Comparison of ENCODE assay signal across 17 cellular contexts in the genomic region with DNA sequence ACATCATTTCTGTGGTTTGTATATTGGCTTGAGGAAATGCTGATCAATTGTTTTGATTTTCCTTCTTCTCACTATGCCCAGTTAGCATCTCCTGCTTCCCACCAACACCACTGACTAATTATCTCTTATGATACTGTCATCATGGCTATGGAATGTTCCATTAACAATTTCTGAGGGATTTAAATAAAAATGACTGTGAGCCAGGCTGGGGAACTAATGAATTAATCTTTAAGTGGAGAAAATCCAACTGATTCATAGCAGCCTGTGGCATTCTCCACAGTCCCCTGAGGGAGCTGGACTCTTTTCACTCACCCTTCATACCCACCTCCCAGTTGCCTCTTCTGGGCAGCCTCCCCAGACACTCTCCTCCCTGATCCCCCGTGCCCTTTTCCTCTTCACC.
A peak's percentile ranks its signal among the peaks of the same experiment; 100 is the strongest.
DNase-seq lines count a peak whose midpoint lies in the region; ATAC-seq, FAIRE-seq and TF ChIP-seq lines count a peak whose summit lies in the region.
"Had no signal": no experiment of that assay in that cellular context is flagged by ENCODE, and none has a peak within 500 bp of the region (broad histone marks: within the 10 kb centered on the region; RNA-seq: fewer than 3 reads in every experiment).

No MANE protein-coding gene starts in this region.

- no peak overlapping the region for H3K9ac ChIP-seq in astrocyte (ENCODE audit: low read length)

- H3K9me3 ChIP-seq in HEK293 (ENCODE audit: control insufficient read depth, insufficient read depth, low read depth, low read length) (no peaks in the 10 kb centered on the region), astrocyte (ENCODE audit: insufficient read depth, low read depth, low read length) (no peaks in the 10 kb centered on the region)
- H3K9me3 ChIP-seq in CD8-positive, alpha-beta T cell (ENCODE audit: low read length): no peaks in the 10 kb centered on the region

- peak; percentile 70 for DNase-seq in astrocyte (ENCODE audit: low read depth)
- peak; percentile 54 to 76 for DNase-seq in foreskin keratinocyte
- no peak for DNase-seq in CD8-positive, alpha-beta T cell
- no peak for DNase-seq in NCI-H146 (lab: John Stamatoyannopoulos, UW)
- DNase-seq: C1 segment of cervical spinal cord, COR-L47, DMS153, NCI-H1436 treated with DMSO at 0.1 percent for 48 hours, NCI-H226, NCI-H526 treated with DMSO at 0.1 percent for 48 hours had no signal

- ATAC-seq in foreskin keratinocyte (peak; percentile 48), GM18907 (IDR thresholded peaks at IDR 0.05; ENCODE audit: unreplicated experiment) (no peak), GM21576 (IDR thresholded peaks at IDR 0.05; ENCODE audit: unreplicated experiment) (no peak)
- ATAC-seq in CD8-positive, alpha-beta T cell: no peak
- ATAC-seq: GM12878, HCT116 had no signal

- POLR2A ChIA-PET in HEK293 (lab: Yijun Ruan, JAX): no interaction called here
- POLR2A ChIA-PET in CD8-positive, alpha-beta T cell (lab: Charles Lee): no interaction called here

- CTCF ChIA-PET in HEK293 (lab: Yijun Ruan, JAX): interaction anchor here (1.4 kb wide), 1 partner anchor 11 kb away, joined by 6 read pairs; no protein-coding TSS in a partner anchor
- CTCF ChIA-PET in CD8-positive, alpha-beta T cell (lab: Charles Lee): no interaction called here

- FAIRE-seq in astrocyte (lab: Jason Lieb, UNC): no peak
- FAIRE-seq: GM12878, GM18507 had no signal

- no peaks in the 10 kb centered on the region for H3K79me2 ChIP-seq in astrocyte (ENCODE audit: insufficient read depth, low read length)

- H3K4me2 ChIP-seq in astrocyte (ENCODE audit: low read length): no peak overlapping the region

- H3K27ac ChIP-seq in HEK293 (ENCODE audit: extremely low read depth, low read depth, low read length) (no peak overlapping the region), astrocyte (ENCODE audit: low read depth, low read length) (peak overlapping the region; percentile 7), foreskin keratinocyte (peak overlapping the region; percentile 29)
- no peak overlapping the region for H3K27ac ChIP-seq in CD8-positive, alpha-beta T cell (ENCODE audit: low read depth, low read length)

- H3K27me3 Mint-ChIP-seq in astrocyte (ENCODE audit: low read depth, unreplicated experiment): peaks cover 7% of the 10 kb centered on the region
- H3K27me3 Mint-ChIP-seq in CD8-positive, alpha-beta T cell (ENCODE audit: low read depth): peaks cover 7% of the 10 kb centered on the region

- H4K20me1 ChIP-seq in astrocyte (ENCODE audit: insufficient read depth, low read length): no peaks in the 10 kb centered on the region

- H3K4me3 Mint-ChIP-seq in astrocyte (ENCODE audit: unreplicated experiment): no peak overlapping the region
- H3K4me3 Mint-ChIP-seq in CD8-positive, alpha-beta T cell: no peak overlapping the region
- H3K4me3 Mint-ChIP-seq: IgD-negative memory B cell had no signal

- H3K27ac Mint-ChIP-seq in astrocyte (ENCODE audit: unreplicated experiment): peak overlapping the region; percentile 11
- no peak overlapping the region for H3K27ac Mint-ChIP-seq in CD8-positive, alpha-beta T cell
- H3K27ac Mint-ChIP-seq: IgD-negative memory B cell had no signal

- H3K36me3 Mint-ChIP-seq in astrocyte (ENCODE audit: low read depth, unreplicated experiment): no peaks in the 10 kb centered on the region
- H3K36me3 Mint-ChIP-seq in CD8-positive, alpha-beta T cell: no peaks in the 10 kb centered on the region
- H3K36me3 Mint-ChIP-seq: IgD-negative memory B cell had no signal

- peaks cover 34% of the 10 kb centered on the region for H3K4me1 Mint-ChIP-seq in astrocyte (ENCODE audit: low read depth, unreplicated experiment)
- no peaks in the 10 kb centered on the region for H3K4me1 Mint-ChIP-seq in CD8-positive, alpha-beta T cell (ENCODE audit: low read depth)
- H3K4me1 Mint-ChIP-seq: IgD-negative memory B cell had no signal

- H3K27me3 ChIP-seq in astrocyte (ENCODE audit: insufficient read depth, low read length) (no peaks in the 10 kb centered on the region), foreskin keratinocyte (peaks cover 16% of the 10 kb centered on the region)
- no peaks in the 10 kb centered on the region for H3K27me3 ChIP-seq in CD8-positive, alpha-beta T cell (ENCODE audit: insufficient read depth, low read length)

- TF ChIP-seq CTCF in HEK293 (tag by site-specific recombination; IDR thresholded peaks at IDR 0.05): no peak
- no peak for TF ChIP-seq CTCF in astrocyte (IDR thresholded peaks at IDR 0.05; ENCODE audit: insufficient read depth, low read depth, low read length)
- TF ChIP-seq CTCF in foreskin keratinocyte (conservative IDR thresholded peaks at IDR 0.05): no peak
- no peak for TF ChIP-seq CTCF in CD8-positive, alpha-beta T cell (IDR thresholded peaks at IDR 0.05)

- H3K4me1 ChIP-seq in HEK293 (ENCODE audit: control insufficient read depth, insufficient read depth, low read length) (peaks cover 4% of the 10 kb centered on the region), astrocyte (ENCODE audit: insufficient read depth, low read length) (peaks cover 19% of the 10 kb centered on the region), foreskin keratinocyte (peaks cover 32% of the 10 kb centered on the region)
- H3K4me1 ChIP-seq in CD8-positive, alpha-beta T cell (ENCODE audit: insufficient read depth, low read length): no peaks in the 10 kb centered on the region

- H3K9me3 Mint-ChIP-seq in astrocyte (ENCODE audit: unreplicated experiment): no peaks in the 10 kb centered on the region
- no peaks in the 10 kb centered on the region for H3K9me3 Mint-ChIP-seq in CD8-positive, alpha-beta T cell
- H3K9me3 Mint-ChIP-seq: IgD-negative memory B cell had no signal

- no peak overlapping the region for H2AFZ ChIP-seq in astrocyte (ENCODE audit: low read depth, low read length)

- H3K36me3 ChIP-seq in HEK293 (ENCODE audit: control insufficient read depth in 2 of 2, insufficient read depth in 1 of 2, low read length in 2 of 2): no peaks in the 10 kb centered on the region
- no peaks in the 10 kb centered on the region for H3K36me3 ChIP-seq in astrocyte (ENCODE audit: insufficient read depth, low read length)
- no peaks in the 10 kb centered on the region for H3K36me3 ChIP-seq in CD8-positive, alpha-beta T cell (ENCODE audit: insufficient read depth, low read length)

- intact Hi-C loops in CD8-positive, alpha-beta T cell (cut with DNase I, micrococcal nuclease): no loop called here

- H3K4me3 ChIP-seq in HEK293 (ENCODE audit: low read depth, low read length): no peak overlapping the region
- H3K4me3 ChIP-seq in astrocyte (ENCODE audit: insufficient read depth, low read depth, low read length): no peak overlapping the region
- no peak overlapping the region for H3K4me3 ChIP-seq in CD8-positive, alpha-beta T cell (ENCODE audit: low read depth, low read length)
- H3K4me3 ChIP-seq: GM12878 had no signal

TF ChIP-seq in HEK293, 187 proteins besides CTCF, POLR2A, EP300 and RAD21:
- no peak for TF ChIP-seq ZNF558 (tag by site-specific recombination; IDR thresholded peaks at IDR 0.05)
- TF ChIP-seq, protein P1, sequence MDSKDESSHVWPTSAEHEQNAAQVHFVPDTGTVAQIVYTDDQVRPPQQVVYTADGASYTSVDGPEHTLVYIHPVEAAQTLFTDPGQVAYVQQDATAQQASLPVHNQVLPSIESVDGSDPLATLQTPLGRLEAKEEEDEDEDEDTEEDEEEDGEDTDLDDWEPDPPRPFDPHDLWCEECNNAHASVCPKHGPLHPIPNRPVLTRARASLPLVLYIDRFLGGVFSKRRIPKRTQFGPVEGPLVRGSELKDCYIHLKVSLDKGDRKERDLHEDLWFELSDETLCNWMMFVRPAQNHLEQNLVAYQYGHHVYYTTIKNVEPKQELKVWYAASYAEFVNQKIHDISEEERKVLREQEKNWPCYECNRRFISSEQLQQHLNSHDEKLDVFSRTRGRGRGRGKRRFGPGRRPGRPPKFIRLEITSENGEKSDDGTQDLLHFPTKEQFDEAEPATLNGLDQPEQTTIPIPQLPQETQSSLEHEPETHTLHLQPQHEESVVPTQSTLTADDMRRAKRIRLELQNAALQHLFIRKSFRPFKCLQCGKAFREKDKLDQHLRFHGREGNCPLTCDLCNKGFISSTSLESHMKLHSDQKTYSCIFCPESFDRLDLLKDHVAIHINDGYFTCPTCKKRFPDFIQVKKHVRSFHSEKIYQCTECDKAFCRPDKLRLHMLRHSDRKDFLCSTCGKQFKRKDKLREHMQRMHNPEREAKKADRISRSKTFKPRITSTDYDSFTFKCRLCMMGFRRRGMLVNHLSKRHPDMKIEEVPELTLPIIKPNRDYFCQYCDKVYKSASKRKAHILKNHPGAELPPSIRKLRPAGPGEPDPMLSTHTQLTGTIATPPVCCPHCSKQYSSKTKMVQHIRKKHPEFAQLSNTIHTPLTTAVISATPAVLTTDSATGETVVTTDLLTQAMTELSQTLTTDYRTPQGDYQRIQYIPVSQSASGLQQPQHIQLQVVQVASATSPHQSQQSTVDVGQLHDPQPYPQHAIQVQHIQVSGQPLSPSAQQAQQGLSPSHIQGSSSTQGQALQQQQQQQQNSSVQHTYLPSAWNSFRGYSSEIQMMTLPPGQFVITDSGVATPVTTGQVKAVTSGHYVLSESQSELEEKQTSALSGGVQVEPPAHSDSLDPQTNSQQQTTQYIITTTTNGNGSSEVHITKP (tag by site-specific recombination; IDR thresholded peaks at IDR 0.05): peak; percentile 66

Comparison
In these comparisons a context has a peak if more than half of its experiments do, and no peak if none do; other contexts are left out.
1. H3K27ac ChIP-seq: peak in astrocyte (single experiment) and foreskin keratinocyte (single experiment); none in HEK293 (single experiment) and CD8-positive, alpha-beta T cell (single experiment).
2. DNase-seq: peak in astrocyte (single experiment) and foreskin keratinocyte (2 of 2); none in CD8-positive, alpha-beta T cell (0 of 7) and NCI-H146 (single experiment).